Comparison of ENCODE assay signal across 1 cellular context in the genomic region with DNA sequence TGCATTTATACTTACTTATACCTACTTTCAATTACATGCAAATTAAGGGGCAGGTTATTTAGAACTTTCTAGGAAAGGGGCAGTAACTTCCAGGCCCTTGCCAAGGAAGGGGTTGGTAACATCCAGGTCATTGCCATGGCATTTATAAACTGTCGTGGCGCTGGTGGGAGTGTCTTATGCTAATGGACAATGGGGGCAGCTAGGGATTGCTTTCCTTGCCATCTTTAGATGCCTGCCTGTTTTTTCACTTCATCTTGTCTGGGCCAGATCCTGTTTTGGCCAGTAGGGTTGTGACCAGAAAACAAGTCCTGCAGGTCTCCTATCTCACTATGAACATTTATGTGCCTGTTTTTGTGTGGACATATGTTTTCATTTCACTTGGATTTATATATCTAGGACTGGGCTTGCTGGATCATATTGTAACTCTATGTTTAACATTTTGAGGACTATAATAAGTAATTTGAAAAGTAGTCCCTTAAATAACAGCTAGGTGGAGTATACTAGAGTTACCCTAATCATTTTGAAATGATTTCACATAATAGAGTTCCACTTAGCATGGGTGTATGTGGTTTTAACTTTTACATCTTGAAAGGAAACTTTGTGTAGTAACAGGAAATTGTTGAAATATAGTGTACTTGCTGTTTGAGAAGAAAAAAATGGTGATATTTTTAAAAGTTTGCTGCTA.
TF ChIP-seq lines count a peak whose summit lies in the region.

No MANE protein-coding gene starts in this region.

TF ChIP-seq in GM23338, 12 proteins besides CTCF, POLR2A, EP300 and RAD21 (continued from another document):
- TF ChIP-seq, protein P1, sequence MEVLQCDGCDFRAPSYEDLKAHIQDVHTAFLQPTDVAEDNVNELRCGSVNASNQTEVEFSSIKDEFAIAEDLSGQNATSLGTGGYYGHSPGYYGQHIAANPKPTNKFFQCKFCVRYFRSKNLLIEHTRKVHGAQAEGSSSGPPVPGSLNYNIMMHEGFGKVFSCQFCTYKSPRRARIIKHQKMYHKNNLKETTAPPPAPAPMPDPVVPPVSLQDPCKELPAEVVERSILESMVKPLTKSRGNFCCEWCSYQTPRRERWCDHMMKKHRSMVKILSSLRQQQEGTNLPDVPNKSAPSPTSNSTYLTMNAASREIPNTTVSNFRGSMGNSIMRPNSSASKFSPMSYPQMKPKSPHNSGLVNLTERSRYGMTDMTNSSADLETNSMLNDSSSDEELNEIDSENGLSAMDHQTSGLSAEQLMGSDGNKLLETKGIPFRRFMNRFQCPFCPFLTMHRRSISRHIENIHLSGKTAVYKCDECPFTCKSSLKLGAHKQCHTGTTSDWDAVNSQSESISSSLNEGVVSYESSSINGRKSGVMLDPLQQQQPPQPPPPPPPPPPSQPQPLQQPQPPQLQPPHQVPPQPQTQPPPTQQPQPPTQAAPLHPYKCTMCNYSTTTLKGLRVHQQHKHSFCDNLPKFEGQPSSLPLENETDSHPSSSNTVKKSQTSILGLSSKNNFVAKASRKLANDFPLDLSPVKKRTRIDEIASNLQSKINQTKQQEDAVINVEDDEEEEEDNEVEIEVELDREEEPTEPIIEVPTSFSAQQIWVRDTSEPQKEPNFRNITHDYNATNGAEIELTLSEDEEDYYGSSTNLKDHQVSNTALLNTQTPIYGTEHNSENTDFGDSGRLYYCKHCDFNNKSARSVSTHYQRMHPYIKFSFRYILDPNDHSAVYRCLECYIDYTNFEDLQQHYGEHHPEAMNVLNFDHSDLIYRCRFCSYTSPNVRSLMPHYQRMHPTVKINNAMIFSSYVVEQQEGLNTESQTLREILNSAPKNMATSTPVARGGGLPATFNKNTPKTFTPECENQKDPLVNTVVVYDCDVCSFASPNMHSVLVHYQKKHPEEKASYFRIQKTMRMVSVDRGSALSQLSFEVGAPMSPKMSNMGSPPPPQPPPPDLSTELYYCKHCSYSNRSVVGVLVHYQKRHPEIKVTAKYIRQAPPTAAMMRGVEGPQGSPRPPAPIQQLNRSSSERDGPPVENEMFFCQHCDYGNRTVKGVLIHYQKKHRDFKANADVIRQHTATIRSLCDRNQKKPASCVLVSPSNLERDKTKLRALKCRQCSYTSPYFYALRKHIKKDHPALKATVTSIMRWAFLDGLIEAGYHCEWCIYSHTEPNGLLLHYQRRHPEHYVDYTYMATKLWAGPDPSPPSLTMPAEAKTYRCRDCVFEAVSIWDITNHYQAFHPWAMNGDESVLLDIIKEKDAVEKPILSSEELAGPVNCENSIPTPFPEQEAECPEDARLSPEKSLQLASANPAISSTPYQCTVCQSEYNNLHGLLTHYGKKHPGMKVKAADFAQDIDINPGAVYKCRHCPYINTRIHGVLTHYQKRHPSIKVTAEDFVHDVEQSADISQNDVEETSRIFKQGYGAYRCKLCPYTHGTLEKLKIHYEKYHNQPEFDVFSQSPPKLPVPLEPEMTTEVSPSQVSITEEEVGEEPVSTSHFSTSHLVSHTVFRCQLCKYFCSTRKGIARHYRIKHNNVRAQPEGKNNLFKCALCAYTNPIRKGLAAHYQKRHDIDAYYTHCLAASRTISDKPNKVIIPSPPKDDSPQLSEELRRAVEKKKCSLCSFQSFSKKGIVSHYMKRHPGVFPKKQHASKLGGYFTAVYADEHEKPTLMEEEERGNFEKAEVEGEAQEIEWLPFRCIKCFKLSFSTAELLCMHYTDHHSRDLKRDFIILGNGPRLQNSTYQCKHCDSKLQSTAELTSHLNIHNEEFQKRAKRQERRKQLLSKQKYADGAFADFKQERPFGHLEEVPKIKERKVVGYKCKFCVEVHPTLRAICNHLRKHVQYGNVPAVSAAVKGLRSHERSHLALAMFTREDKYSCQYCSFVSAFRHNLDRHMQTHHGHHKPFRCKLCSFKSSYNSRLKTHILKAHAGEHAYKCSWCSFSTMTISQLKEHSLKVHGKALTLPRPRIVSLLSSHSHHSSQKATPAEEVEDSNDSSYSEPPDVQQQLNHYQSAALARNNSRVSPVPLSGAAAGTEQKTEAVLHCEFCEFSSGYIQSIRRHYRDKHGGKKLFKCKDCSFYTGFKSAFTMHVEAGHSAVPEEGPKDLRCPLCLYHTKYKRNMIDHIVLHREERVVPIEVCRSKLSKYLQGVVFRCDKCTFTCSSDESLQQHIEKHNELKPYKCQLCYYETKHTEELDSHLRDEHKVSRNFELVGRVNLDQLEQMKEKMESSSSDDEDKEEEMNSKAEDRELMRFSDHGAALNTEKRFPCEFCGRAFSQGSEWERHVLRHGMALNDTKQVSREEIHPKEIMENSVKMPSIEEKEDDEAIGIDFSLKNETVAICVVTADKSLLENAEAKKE (CRISPR knock-in tag; IDR thresholded peaks at IDR 0.05) = no peak
- TF ChIP-seq CREB1 (CRISPR knock-in tag; IDR thresholded peaks at IDR 0.05; ENCODE audit: low read depth) = no peak
- no peak for TF ChIP-seq JUNB (IDR thresholded peaks at IDR 0.05; ENCODE audit: unreplicated experiment)
- TF ChIP-seq REST (IDR thresholded peaks at IDR 0.05; ENCODE audit: unreplicated experiment) = no peak
- TF ChIP-seq POLR2AphosphoS5 (IDR thresholded peaks at IDR 0.05; ENCODE audit: low read depth) = no peak
- no peak for TF ChIP-seq EZH2phosphoT487 (IDR thresholded peaks at IDR 0.05; ENCODE audit: unreplicated experiment)
- TF ChIP-seq EZH2 (IDR thresholded peaks at IDR 0.05; ENCODE audit: low read depth, unreplicated experiment) = no peak
- TF ChIP-seq ZNF331 (CRISPR knock-in tag; IDR thresholded peaks at IDR 0.05; ENCODE audit: low read depth) = no peak
